ENCODE assay signal across 11 cellular contexts in genomic region chr10:10872035-10872673, GRCh38.
DNase-seq lines count a peak whose midpoint lies in the region; ATAC-seq and TF ChIP-seq lines count a peak whose summit lies in the region.
"Had no signal": no experiment of that assay in that cellular context is flagged by ENCODE, and none has a peak within 500 bp of the region (broad histone marks: within the 10 kb centered on the region; RNA-seq: fewer than 3 reads in every experiment).

No MANE protein-coding gene starts in this region.

- ATAC-seq in T-helper 17 cell, result no peak
- no peak for ATAC-seq in HG03439 (IDR thresholded peaks at IDR 0.05; ENCODE audit: unreplicated experiment)

- peaks cover 29% of the 10 kb centered on the region for H3K4me1 ChIP-seq in adipocyte (ENCODE audit: control insufficient read depth, insufficient read depth, low read length)
- H3K4me1 ChIP-seq in cardiac muscle cell (ENCODE audit: low read depth), result peaks cover 8% of the 10 kb centered on the region
- H3K4me1 ChIP-seq in parathyroid adenoma, result no peaks in the 10 kb centered on the region

- H3K27me3 Mint-ChIP-seq in T-helper 17 cell, result peaks cover 55% of the 10 kb centered on the region

- H3K36me3 ChIP-seq in adipocyte (ENCODE audit: control insufficient read depth, insufficient read depth, low read length, severe bottlenecking), result no peaks in the 10 kb centered on the region
- H3K36me3 ChIP-seq in cardiac muscle cell, result no peaks in the 10 kb centered on the region
- H3K36me3 ChIP-seq in parathyroid adenoma (ENCODE audit: control insufficient read depth, insufficient read depth, low read length), result no peaks in the 10 kb centered on the region

- H3K4me3 ChIP-seq in adipocyte (ENCODE audit: low read length) (peak overlapping the region; percentile 60), cardiac muscle cell (no peak overlapping the region), parathyroid adenoma (ENCODE audit: low read depth, low read length) (no peak overlapping the region)

- H3K4me1 Mint-ChIP-seq in T-helper 17 cell, result no peaks in the 10 kb centered on the region
- H3K4me1 Mint-ChIP-seq: CD4-positive, alpha-beta memory T cell had no signal

- DNase-seq in AG20443 (ENCODE audit: low spot score), result peak; percentile 89
- peak; percentile 73 for DNase-seq in adipocyte (ENCODE audit: low read depth)
- peak; percentile 13 to 96 for DNase-seq in cardiac muscle cell (ENCODE audit: low read depth in 1 of 2, low spot score in 1 of 2)
- no peak for DNase-seq in NCI-H2081 treated with DMSO at 0.1 percent for 48 hours (lab: John Stamatoyannopoulos, UW)
- no peak for DNase-seq in T-helper 17 cell
- no peak for DNase-seq in stimulated activated CD8-positive, alpha-beta memory T cell treated with anti-CD3 and anti-CD28 coated beads, Interleukin-4, amount 100 ng/mL, for 48 hours
- DNase-seq: activated naive CD4-positive, alpha-beta T cell treated with anti-CD3 and anti-CD28 coated beads for 36 hours; CD4-positive, alpha-beta memory T cell; NCI-H1417 treated with DMSO at 0.1 percent for 48 hours had no signal

- H2AFZ ChIP-seq in parathyroid adenoma, result no peak overlapping the region

- H3K9ac ChIP-seq in adipocyte (ENCODE audit: low read length) (peak overlapping the region; percentile 47), parathyroid adenoma (no peak overlapping the region)

- H3K27ac Mint-ChIP-seq in T-helper 17 cell, result no peak overlapping the region
- H3K27ac Mint-ChIP-seq: activated naive CD4-positive, alpha-beta T cell treated with anti-CD3 and anti-CD28 coated beads for 36 hours; CD4-positive, alpha-beta memory T cell had no signal

- H3K36me3 Mint-ChIP-seq in T-helper 17 cell (ENCODE audit: low read depth), result no peaks in the 10 kb centered on the region
- H3K36me3 Mint-ChIP-seq: CD4-positive, alpha-beta memory T cell had no signal

- TF ChIP-seq CTCF in cardiac muscle cell (IDR thresholded peaks at IDR 0.05; ENCODE audit: low read depth, low read length) (no peak), parathyroid adenoma (IDR thresholded peaks at IDR 0.05) (no peak)

- H3K79me2 ChIP-seq in parathyroid adenoma, result no peaks in the 10 kb centered on the region

- H3K4me2 ChIP-seq in parathyroid adenoma (ENCODE audit: low read length), result no peak overlapping the region

- H3K9me3 ChIP-seq in adipocyte (ENCODE audit: control insufficient read depth, low read length) (no peaks in the 10 kb centered on the region), cardiac muscle cell (ENCODE audit: low read depth) (no peaks in the 10 kb centered on the region), parathyroid adenoma (ENCODE audit: control insufficient read depth, low read length) (no peaks in the 10 kb centered on the region), T-helper 17 cell (ENCODE audit: control insufficient read depth, low read length, poor library complexity, severe bottlenecking) (no peaks in the 10 kb centered on the region)

- no peak overlapping the region for H3K4me3 Mint-ChIP-seq in T-helper 17 cell
- H3K4me3 Mint-ChIP-seq: activated naive CD4-positive, alpha-beta T cell treated with anti-CD3 and anti-CD28 coated beads for 36 hours; CD4-positive, alpha-beta memory T cell had no signal

- H3K27ac ChIP-seq in cardiac muscle cell (no peak overlapping the region), parathyroid adenoma (peak overlapping the region; percentile 32)

- H3K27me3 ChIP-seq in adipocyte (replicated peaks; ENCODE audit: control insufficient read depth, insufficient read depth, low read length), result no peaks in the 10 kb centered on the region
- H3K27me3 ChIP-seq in cardiac muscle cell, result no peaks in the 10 kb centered on the region
- no peaks in the 10 kb centered on the region for H3K27me3 ChIP-seq in parathyroid adenoma (ENCODE audit: control insufficient read depth, insufficient read depth, low read length)

Comparison
In these comparisons a context has a peak if more than half of its experiments do, and no peak if none do; other contexts are left out.
1. DNase-seq: peak in AG20443 (single experiment), adipocyte (single experiment) and cardiac muscle cell (2 of 2); none in NCI-H2081 treated with DMSO at 0.1 percent for 48 hours (single experiment), T-helper 17 cell (0 of 3) and stimulated activated CD8-positive, alpha-beta memory T cell treated with anti-CD3 and anti-CD28 coated beads, Interleukin-4, amount 100 ng/mL, for 48 hours (single experiment).